1 cellular context compared by ENCODE assay signal in genomic region chr2:260507-261161, GRCh38.
TF ChIP-seq lines count a peak whose summit lies in the region.

No MANE protein-coding gene starts in this region.

TF ChIP-seq in HepG2, 621 proteins besides CTCF, POLR2A, EP300 and RAD21 (continued from another document and continues in another):
- no peak for TF ChIP-seq AGO1 (IDR thresholded peaks at IDR 0.05; ENCODE audit: low read depth, low read length, poor library complexity, severe bottlenecking)
- no peak for TF ChIP-seq SCMH1 (CRISPR knock-in tag; IDR thresholded peaks at IDR 0.05; ENCODE audit: borderline replicate concordance)
- peak; percentile 100 for TF ChIP-seq SAP130 (CRISPR knock-in tag; IDR thresholded peaks at IDR 0.05; ENCODE audit: low read depth)
- no peak for TF ChIP-seq ZNF546 (CRISPR knock-in tag; conservative IDR thresholded peaks at IDR 0.05)
- TF ChIP-seq ONECUT2 (CRISPR knock-in tag; IDR thresholded peaks at IDR 0.05): peak; percentile 69
- 0 out of 2 replicates have a peak, but pooled peaks have one; percentile 40 for TF ChIP-seq DR1 (CRISPR knock-in tag; IDR thresholded peaks at IDR 0.05)
- TF ChIP-seq ZNF251 (CRISPR knock-in tag; IDR thresholded peaks at IDR 0.05): no peak
- TF ChIP-seq, protein P1, sequence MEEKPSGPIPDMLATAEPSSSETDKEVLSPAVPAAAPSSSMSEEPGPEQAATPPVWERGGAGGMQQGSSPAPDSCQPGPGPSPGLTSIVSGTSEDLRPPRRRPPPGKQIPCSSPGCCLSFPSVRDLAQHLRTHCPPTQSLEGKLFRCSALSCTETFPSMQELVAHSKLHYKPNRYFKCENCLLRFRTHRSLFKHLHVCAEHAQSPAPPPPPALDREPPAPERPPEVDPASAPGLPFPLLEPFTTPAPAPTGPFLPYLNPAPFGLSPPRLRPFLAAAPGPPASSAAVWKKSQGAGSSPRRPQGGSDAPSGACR (CRISPR knock-in tag; IDR thresholded peaks at IDR 0.05): peak; percentile 98
- no peak for TF ChIP-seq TEAD2 (CRISPR knock-in tag; IDR thresholded peaks at IDR 0.05)
- peak; percentile 54; the same call in 1 of the 2 replicates for TF ChIP-seq CC2D1A (CRISPR knock-in tag; IDR thresholded peaks at IDR 0.05)
- no peak for TF ChIP-seq AGO2 (optimal IDR thresholded peaks at IDR 0.05; ENCODE audit: low read depth, low read length)
- peak; percentile 91 for TF ChIP-seq CEBPG (CRISPR knock-in tag; IDR thresholded peaks at IDR 0.05)
- peak; percentile 94 for TF ChIP-seq ZNF205 (CRISPR knock-in tag; IDR thresholded peaks at IDR 0.05)
- TF ChIP-seq, protein P2, sequence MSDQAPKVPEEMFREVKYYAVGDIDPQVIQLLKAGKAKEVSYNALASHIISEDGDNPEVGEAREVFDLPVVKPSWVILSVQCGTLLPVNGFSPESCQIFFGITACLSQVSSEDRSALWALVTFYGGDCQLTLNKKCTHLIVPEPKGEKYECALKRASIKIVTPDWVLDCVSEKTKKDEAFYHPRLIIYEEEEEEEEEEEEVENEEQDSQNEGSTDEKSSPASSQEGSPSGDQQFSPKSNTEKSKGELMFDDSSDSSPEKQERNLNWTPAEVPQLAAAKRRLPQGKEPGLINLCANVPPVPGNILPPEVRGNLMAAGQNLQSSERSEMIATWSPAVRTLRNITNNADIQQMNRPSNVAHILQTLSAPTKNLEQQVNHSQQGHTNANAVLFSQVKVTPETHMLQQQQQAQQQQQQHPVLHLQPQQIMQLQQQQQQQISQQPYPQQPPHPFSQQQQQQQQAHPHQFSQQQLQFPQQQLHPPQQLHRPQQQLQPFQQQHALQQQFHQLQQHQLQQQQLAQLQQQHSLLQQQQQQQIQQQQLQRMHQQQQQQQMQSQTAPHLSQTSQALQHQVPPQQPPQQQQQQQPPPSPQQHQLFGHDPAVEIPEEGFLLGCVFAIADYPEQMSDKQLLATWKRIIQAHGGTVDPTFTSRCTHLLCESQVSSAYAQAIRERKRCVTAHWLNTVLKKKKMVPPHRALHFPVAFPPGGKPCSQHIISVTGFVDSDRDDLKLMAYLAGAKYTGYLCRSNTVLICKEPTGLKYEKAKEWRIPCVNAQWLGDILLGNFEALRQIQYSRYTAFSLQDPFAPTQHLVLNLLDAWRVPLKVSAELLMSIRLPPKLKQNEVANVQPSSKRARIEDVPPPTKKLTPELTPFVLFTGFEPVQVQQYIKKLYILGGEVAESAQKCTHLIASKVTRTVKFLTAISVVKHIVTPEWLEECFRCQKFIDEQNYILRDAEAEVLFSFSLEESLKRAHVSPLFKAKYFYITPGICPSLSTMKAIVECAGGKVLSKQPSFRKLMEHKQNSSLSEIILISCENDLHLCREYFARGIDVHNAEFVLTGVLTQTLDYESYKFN (CRISPR knock-in tag; conservative IDR thresholded peaks at IDR 0.05): peak; percentile 100
- no peak for TF ChIP-seq HMGA1 (CRISPR knock-in tag; conservative IDR thresholded peaks at IDR 0.05)
- TF ChIP-seq MXD1 (CRISPR knock-in tag; IDR thresholded peaks at IDR 0.05): no peak; the same call in 1 of the 2 replicates
- TF ChIP-seq KLF12 (CRISPR knock-in tag; IDR thresholded peaks at IDR 0.05; ENCODE audit: borderline replicate concordance): no peak
- peak; percentile 99 for TF ChIP-seq NFKBIZ (CRISPR knock-in tag; IDR thresholded peaks at IDR 0.05)
- TF ChIP-seq, protein P3, sequence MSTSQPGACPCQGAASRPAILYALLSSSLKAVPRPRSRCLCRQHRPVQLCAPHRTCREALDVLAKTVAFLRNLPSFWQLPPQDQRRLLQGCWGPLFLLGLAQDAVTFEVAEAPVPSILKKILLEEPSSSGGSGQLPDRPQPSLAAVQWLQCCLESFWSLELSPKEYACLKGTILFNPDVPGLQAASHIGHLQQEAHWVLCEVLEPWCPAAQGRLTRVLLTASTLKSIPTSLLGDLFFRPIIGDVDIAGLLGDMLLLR (CRISPR knock-in tag; IDR thresholded peaks at IDR 0.05): peak; percentile 36; the same call in 1 of the 2 replicates
- TF ChIP-seq, protein P4, sequence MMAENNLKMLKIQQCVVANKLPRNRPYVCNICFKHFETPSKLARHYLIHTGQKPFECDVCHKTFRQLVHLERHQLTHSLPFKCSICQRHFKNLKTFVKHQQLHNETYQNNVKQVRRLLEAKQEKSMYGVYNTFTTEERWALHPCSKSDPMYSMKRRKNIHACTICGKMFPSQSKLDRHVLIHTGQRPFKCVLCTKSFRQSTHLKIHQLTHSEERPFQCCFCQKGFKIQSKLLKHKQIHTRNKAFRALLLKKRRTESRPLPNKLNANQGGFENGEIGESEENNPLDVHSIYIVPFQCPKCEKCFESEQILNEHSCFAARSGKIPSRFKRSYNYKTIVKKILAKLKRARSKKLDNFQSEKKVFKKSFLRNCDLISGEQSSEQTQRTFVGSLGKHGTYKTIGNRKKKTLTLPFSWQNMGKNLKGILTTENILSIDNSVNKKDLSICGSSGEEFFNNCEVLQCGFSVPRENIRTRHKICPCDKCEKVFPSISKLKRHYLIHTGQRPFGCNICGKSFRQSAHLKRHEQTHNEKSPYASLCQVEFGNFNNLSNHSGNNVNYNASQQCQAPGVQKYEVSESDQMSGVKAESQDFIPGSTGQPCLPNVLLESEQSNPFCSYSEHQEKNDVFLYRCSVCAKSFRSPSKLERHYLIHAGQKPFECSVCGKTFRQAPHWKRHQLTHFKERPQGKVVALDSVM (CRISPR knock-in tag; IDR thresholded peaks at IDR 0.05): no peak
- no peak for TF ChIP-seq ZNF367 (CRISPR knock-in tag; IDR thresholded peaks at IDR 0.05; ENCODE audit: borderline replicate concordance)
- TF ChIP-seq ZNF138 (CRISPR knock-in tag; IDR thresholded peaks at IDR 0.05; ENCODE audit: low read depth): no peak
- TF ChIP-seq, protein P5, sequence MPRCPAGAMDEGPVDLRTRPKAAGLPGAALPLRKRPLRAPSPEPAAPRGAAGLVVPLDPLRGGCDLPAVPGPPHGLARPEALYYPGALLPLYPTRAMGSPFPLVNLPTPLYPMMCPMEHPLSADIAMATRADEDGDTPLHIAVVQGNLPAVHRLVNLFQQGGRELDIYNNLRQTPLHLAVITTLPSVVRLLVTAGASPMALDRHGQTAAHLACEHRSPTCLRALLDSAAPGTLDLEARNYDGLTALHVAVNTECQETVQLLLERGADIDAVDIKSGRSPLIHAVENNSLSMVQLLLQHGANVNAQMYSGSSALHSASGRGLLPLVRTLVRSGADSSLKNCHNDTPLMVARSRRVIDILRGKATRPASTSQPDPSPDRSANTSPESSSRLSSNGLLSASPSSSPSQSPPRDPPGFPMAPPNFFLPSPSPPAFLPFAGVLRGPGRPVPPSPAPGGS (CRISPR knock-in tag; IDR thresholded peaks at IDR 0.05): peak; percentile 79; the same call in 1 of the 2 replicates
- TF ChIP-seq CENPBD1 (CRISPR knock-in tag; IDR thresholded peaks at IDR 0.05; ENCODE audit: borderline replicate concordance, low read depth): no peak
- no peak for TF ChIP-seq ZFY (CRISPR knock-in tag; IDR thresholded peaks at IDR 0.05)
- no peak for TF ChIP-seq SOX6 (IDR thresholded peaks at IDR 0.05)
- TF ChIP-seq SOX6 (CRISPR knock-in tag; IDR thresholded peaks at IDR 0.05): peak; percentile 99
- peak; percentile 100 for TF ChIP-seq GATAD2A (CRISPR knock-in tag; IDR thresholded peaks at IDR 0.05)
- peak; percentile 68; the same call in 1 of the 2 replicates for TF ChIP-seq BRD4 (CRISPR knock-in tag; IDR thresholded peaks at IDR 0.05)
- TF ChIP-seq ZNF124 (CRISPR knock-in tag; IDR thresholded peaks at IDR 0.05): peak; percentile 92
- peak; percentile 96 for TF ChIP-seq ARNTL (CRISPR knock-in tag; IDR thresholded peaks at IDR 0.05)
- TF ChIP-seq ZNF577 (CRISPR knock-in tag; IDR thresholded peaks at IDR 0.05; ENCODE audit: borderline replicate concordance, low read depth): no peak
- TF ChIP-seq ZNF598 (CRISPR knock-in tag; IDR thresholded peaks at IDR 0.05; ENCODE audit: borderline replicate concordance): no peak
- TF ChIP-seq IKZF4 (CRISPR knock-in tag; IDR thresholded peaks at IDR 0.05; ENCODE audit: borderline replicate concordance, low read depth, not compliant biosample characterization): no peak
- TF ChIP-seq MXI1 (IDR thresholded peaks at IDR 0.05; ENCODE audit: borderline replicate concordance, low read depth, low read length): peak; percentile 88; the same call in 2 of the 3 replicates
- peak; percentile 89; the same call in 1 of the 2 replicates for TF ChIP-seq ZNF512B (CRISPR knock-in tag; IDR thresholded peaks at IDR 0.05; ENCODE audit: borderline replicate concordance)
- TF ChIP-seq, protein P6, sequence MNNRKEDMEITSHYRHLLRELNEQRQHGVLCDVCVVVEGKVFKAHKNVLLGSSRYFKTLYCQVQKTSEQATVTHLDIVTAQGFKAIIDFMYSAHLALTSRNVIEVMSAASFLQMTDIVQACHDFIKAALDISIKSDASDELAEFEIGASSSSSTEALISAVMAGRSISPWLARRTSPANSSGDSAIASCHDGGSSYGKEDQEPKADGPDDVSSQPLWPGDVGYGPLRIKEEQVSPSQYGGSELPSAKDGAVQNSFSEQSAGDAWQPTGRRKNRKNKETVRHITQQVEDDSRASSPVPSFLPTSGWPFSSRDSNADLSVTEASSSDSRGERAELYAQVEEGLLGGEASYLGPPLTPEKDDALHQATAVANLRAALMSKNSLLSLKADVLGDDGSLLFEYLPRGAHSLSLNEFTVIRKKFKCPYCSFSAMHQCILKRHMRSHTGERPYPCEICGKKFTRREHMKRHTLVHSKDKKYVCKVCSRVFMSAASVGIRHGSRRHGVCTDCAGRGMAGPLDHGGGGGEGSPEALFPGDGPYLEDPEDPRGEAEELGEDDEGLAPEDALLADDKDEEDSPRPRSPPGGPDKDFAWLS (CRISPR knock-in tag; IDR thresholded peaks at IDR 0.05; ENCODE audit: borderline replicate concordance): no peak
- 0 out of 2 replicates have a peak, but pooled peaks have one; percentile 29 for TF ChIP-seq ZSCAN29 (CRISPR knock-in tag; conservative IDR thresholded peaks at IDR 0.05)
- TF ChIP-seq ZNF501 (CRISPR knock-in tag; IDR thresholded peaks at IDR 0.05): peak; percentile 97
- peak; percentile 58 for TF ChIP-seq NFYC (CRISPR knock-in tag; IDR thresholded peaks at IDR 0.05)
- TF ChIP-seq, protein P7, sequence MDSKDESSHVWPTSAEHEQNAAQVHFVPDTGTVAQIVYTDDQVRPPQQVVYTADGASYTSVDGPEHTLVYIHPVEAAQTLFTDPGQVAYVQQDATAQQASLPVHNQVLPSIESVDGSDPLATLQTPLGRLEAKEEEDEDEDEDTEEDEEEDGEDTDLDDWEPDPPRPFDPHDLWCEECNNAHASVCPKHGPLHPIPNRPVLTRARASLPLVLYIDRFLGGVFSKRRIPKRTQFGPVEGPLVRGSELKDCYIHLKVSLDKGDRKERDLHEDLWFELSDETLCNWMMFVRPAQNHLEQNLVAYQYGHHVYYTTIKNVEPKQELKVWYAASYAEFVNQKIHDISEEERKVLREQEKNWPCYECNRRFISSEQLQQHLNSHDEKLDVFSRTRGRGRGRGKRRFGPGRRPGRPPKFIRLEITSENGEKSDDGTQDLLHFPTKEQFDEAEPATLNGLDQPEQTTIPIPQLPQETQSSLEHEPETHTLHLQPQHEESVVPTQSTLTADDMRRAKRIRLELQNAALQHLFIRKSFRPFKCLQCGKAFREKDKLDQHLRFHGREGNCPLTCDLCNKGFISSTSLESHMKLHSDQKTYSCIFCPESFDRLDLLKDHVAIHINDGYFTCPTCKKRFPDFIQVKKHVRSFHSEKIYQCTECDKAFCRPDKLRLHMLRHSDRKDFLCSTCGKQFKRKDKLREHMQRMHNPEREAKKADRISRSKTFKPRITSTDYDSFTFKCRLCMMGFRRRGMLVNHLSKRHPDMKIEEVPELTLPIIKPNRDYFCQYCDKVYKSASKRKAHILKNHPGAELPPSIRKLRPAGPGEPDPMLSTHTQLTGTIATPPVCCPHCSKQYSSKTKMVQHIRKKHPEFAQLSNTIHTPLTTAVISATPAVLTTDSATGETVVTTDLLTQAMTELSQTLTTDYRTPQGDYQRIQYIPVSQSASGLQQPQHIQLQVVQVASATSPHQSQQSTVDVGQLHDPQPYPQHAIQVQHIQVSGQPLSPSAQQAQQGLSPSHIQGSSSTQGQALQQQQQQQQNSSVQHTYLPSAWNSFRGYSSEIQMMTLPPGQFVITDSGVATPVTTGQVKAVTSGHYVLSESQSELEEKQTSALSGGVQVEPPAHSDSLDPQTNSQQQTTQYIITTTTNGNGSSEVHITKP (CRISPR knock-in tag; IDR thresholded peaks at IDR 0.05; ENCODE audit: low read depth): peak; percentile 88
- peak; percentile 97 for TF ChIP-seq SNAPC5 (CRISPR knock-in tag; IDR thresholded peaks at IDR 0.05; ENCODE audit: borderline replicate concordance)
- peak; percentile 94 for TF ChIP-seq ZNF772 (CRISPR knock-in tag; IDR thresholded peaks at IDR 0.05)
- peak; percentile 95 for TF ChIP-seq SNAPC2 (CRISPR knock-in tag; IDR thresholded peaks at IDR 0.05)
- no peak for TF ChIP-seq HNRNPK (IDR thresholded peaks at IDR 0.05; ENCODE audit: low read depth, low read length, poor library complexity, severe bottlenecking)
